Comparison of ENCODE assay signal across 35 cellular contexts in genomic region chr3:107557743-107558142, GRCh38.
"Had no signal": no experiment of that assay in that cellular context is flagged by ENCODE, and none has a peak within 500 bp of the region (broad histone marks: within the 10 kb centered on the region; RNA-seq: fewer than 3 reads in every experiment).

No MANE protein-coding gene starts in this region.

- H3K9me3 Mint-ChIP-seq: activated CD4-positive, alpha-beta memory T cell treated with anti-CD3 and anti-CD28 coated beads for 36 hours; activated CD4-positive, alpha-beta T cell treated with anti-CD3 and anti-CD28 coated beads, Interleukin-2, amount 10 ng/mL, durations not matched to agents 24 days and 14 days; activated CD8-positive, alpha-beta T cell treated with anti-CD3 and anti-CD28 coated beads for 36 hours; activated naive CD4-positive, alpha-beta T cell treated with anti-CD3 and anti-CD28 coated beads, Interleukin-2, amount 10 ng/mL, durations not matched to agents 7 days and 5 days; activated naive CD4-positive, alpha-beta T cell treated with anti-CD3 and anti-CD28 coated beads, Interleukin-2, amount 50 U/mL, for 24 hours; activated naive CD8-positive, alpha-beta T cell treated with anti-CD3 and anti-CD28 coated beads, Interleukin-2, amount 10 ng/mL, durations not matched to agents 7 days and 5 days; activated naive CD8-positive, alpha-beta T cell treated with anti-CD3 and anti-CD28 coated beads, Interleukin-2, amount 50 U/mL, for 24 hours; activated T-cell treated with anti-CD3 and anti-CD28 coated beads, Interleukin-2, amount 50 U/mL, for 4 hours; activated T-cell treated with anti-CD3 and anti-CD28 coated beads, Interleukin-2, amount 50 U/mL, for 72 hours; activated T-helper 1 cell treated with anti-CD3 and anti-CD28 coated beads, Interleukin-12 subunit alpha, Interleukin-12 subunit beta, Interleukin-2, Interleukin-4 antibody, amounts not matched to agents 30 ng/mL and 10 ng/mL and 1 ng/mL, durations not matched to agents 14 hours and 24 hours and 36 hours; activated T-helper 17 cell treated with anti-CD3 and anti-CD28 coated beads, Interleukin-2, amount 50 U/mL, for 72 hours; brain; central memory CD8-positive, alpha-beta T cell; T-helper 1 cell treated with Interleukin-12 subunit alpha and Interleukin-12 subunit beta and Interleukin-4 antibody, amounts not matched to agents 30 μg/mL and 1 μg/mL, for 36 hours; WTC11 had no signal

- ATAC-seq: activated CD4-positive, CD25-positive, alpha-beta regulatory T cell treated with anti-CD3 and anti-CD28 coated beads, Interleukin-2, amount 50 U/mL, for 24 hours; activated CD8-positive, alpha-beta T cell treated with anti-CD3 and anti-CD28 coated beads for 36 hours; activated naive CD8-positive, alpha-beta T cell treated with anti-CD3 and anti-CD28 coated beads, Interleukin-2, amount 50 U/mL, for 24 hours; activated T-cell treated with anti-CD3 and anti-CD28 coated beads, Interleukin-2, amount 50 U/mL, for 4 hours; activated T-cell treated with anti-CD3 and anti-CD28 coated beads, Interleukin-2, amount 50 U/mL, for 72 hours; activated T-helper 17 cell treated with anti-CD3 and anti-CD28 coated beads, Interleukin-2, amount 50 U/mL, for 72 hours; WTC11 had no signal

- H3K27ac Mint-ChIP-seq: activated CD4-positive, alpha-beta memory T cell treated with anti-CD3 and anti-CD28 coated beads for 36 hours; activated CD4-positive, alpha-beta T cell treated with anti-CD3 and anti-CD28 coated beads, Interleukin-2, amount 10 ng/mL, durations not matched to agents 24 days and 14 days; activated CD8-positive, alpha-beta T cell treated with anti-CD3 and anti-CD28 coated beads for 36 hours; activated naive CD4-positive, alpha-beta T cell treated with anti-CD3 and anti-CD28 coated beads, Interleukin-2, amount 10 ng/mL, durations not matched to agents 7 days and 5 days; activated naive CD4-positive, alpha-beta T cell treated with anti-CD3 and anti-CD28 coated beads, Interleukin-2, amount 50 U/mL, for 24 hours; activated naive CD8-positive, alpha-beta T cell treated with anti-CD3 and anti-CD28 coated beads, Interleukin-2, amount 10 ng/mL, durations not matched to agents 7 days and 5 days; activated naive CD8-positive, alpha-beta T cell treated with anti-CD3 and anti-CD28 coated beads, Interleukin-2, amount 50 U/mL, for 24 hours; activated T-cell treated with anti-CD3 and anti-CD28 coated beads, Interleukin-2, amount 50 U/mL, for 72 hours; activated T-helper 1 cell treated with anti-CD3 and anti-CD28 coated beads, Interleukin-12 subunit alpha, Interleukin-12 subunit beta, Interleukin-2, Interleukin-4 antibody, amounts not matched to agents 30 ng/mL and 10 ng/mL and 1 ng/mL, durations not matched to agents 14 hours and 24 hours and 36 hours; activated T-helper 17 cell treated with anti-CD3 and anti-CD28 coated beads, Interleukin-2, amount 50 U/mL, for 72 hours; brain; T-helper 1 cell treated with Interleukin-12 subunit alpha and Interleukin-12 subunit beta and Interleukin-4 antibody, amounts not matched to agents 30 μg/mL and 1 μg/mL, for 36 hours; WTC11 had no signal

- H3K27me3 Mint-ChIP-seq: activated CD4-positive, alpha-beta memory T cell treated with anti-CD3 and anti-CD28 coated beads for 36 hours; activated CD4-positive, alpha-beta T cell treated with anti-CD3 and anti-CD28 coated beads, Interleukin-2, amount 10 ng/mL, durations not matched to agents 24 days and 14 days; activated CD8-positive, alpha-beta T cell treated with anti-CD3 and anti-CD28 coated beads for 36 hours; activated naive CD4-positive, alpha-beta T cell treated with anti-CD3 and anti-CD28 coated beads, Interleukin-2, amount 10 ng/mL, durations not matched to agents 7 days and 5 days; activated naive CD4-positive, alpha-beta T cell treated with anti-CD3 and anti-CD28 coated beads, Interleukin-2, amount 50 U/mL, for 24 hours; activated naive CD8-positive, alpha-beta T cell; activated naive CD8-positive, alpha-beta T cell treated with anti-CD3 and anti-CD28 coated beads, Interleukin-2, amount 10 ng/mL, durations not matched to agents 7 days and 5 days; activated naive CD8-positive, alpha-beta T cell treated with anti-CD3 and anti-CD28 coated beads, Interleukin-2, amount 50 U/mL, for 24 hours; activated T-helper 17 cell treated with anti-CD3 and anti-CD28 coated beads, Interleukin-2, amount 50 U/mL, for 72 hours; brain; central memory CD8-positive, alpha-beta T cell had no signal

- H3K27me3 ChIP-seq: ascending aorta, cardiac muscle cell had no signal

- H3K4me3 Mint-ChIP-seq: activated CD4-positive, alpha-beta memory T cell treated with anti-CD3 and anti-CD28 coated beads for 36 hours; activated CD4-positive, alpha-beta T cell treated with anti-CD3 and anti-CD28 coated beads, Interleukin-2, amount 10 ng/mL, durations not matched to agents 24 days and 14 days; activated CD8-positive, alpha-beta T cell treated with anti-CD3 and anti-CD28 coated beads for 36 hours; activated naive CD4-positive, alpha-beta T cell treated with anti-CD3 and anti-CD28 coated beads, Interleukin-2, amount 10 ng/mL, durations not matched to agents 7 days and 5 days; activated naive CD4-positive, alpha-beta T cell treated with anti-CD3 and anti-CD28 coated beads, Interleukin-2, amount 50 U/mL, for 24 hours; activated naive CD8-positive, alpha-beta T cell; activated naive CD8-positive, alpha-beta T cell treated with anti-CD3 and anti-CD28 coated beads, Interleukin-2, amount 10 ng/mL, durations not matched to agents 7 days and 5 days; activated naive CD8-positive, alpha-beta T cell treated with anti-CD3 and anti-CD28 coated beads, Interleukin-2, amount 50 U/mL, for 24 hours; activated T-cell treated with anti-CD3 and anti-CD28 coated beads, Interleukin-2, amount 50 U/mL, for 4 hours; activated T-cell treated with anti-CD3 and anti-CD28 coated beads, Interleukin-2, amount 50 U/mL, for 72 hours; activated T-helper 1 cell treated with anti-CD3 and anti-CD28 coated beads, Interleukin-12 subunit alpha, Interleukin-12 subunit beta, Interleukin-2, Interleukin-4 antibody, amounts not matched to agents 30 ng/mL and 10 ng/mL and 1 ng/mL, durations not matched to agents 14 hours and 24 hours and 36 hours; activated T-helper 17 cell treated with anti-CD3 and anti-CD28 coated beads, Interleukin-2, amount 50 U/mL, for 72 hours; brain; central memory CD8-positive, alpha-beta T cell; T-helper 1 cell treated with Interleukin-12 subunit alpha and Interleukin-12 subunit beta and Interleukin-4 antibody, amounts not matched to agents 30 μg/mL and 1 μg/mL, for 36 hours; WTC11 had no signal

- DNase-seq: activated CD4-positive, alpha-beta memory T cell treated with anti-CD3 and anti-CD28 coated beads for 36 hours; activated CD4-positive, alpha-beta T cell treated with anti-CD3 and anti-CD28 coated beads for 4 hours; activated CD4-positive, alpha-beta T cell treated with anti-CD3 and anti-CD28 coated beads, Interleukin-2, amount 10 ng/mL, durations not matched to agents 24 days and 14 days; activated CD4-positive, alpha-beta T cell treated with anti-CD3 and anti-CD28 coated beads, Interleukin-2, amount 50 U/mL, for 1 hour; activated CD4-positive, alpha-beta T cell treated with anti-CD3 and anti-CD28 coated beads, Interleukin-2, amount 50 U/mL, for 4 hours; activated CD4-positive, CD25-positive, alpha-beta regulatory T cell; activated CD8-positive, alpha-beta memory T cell treated with anti-CD3 and anti-CD28 coated beads, Interleukin-2, amount 50 U/mL, for 4 hours; activated CD8-positive, alpha-beta T cell treated with anti-CD3 and anti-CD28 coated beads for 36 hours; activated effector memory CD4-positive, alpha-beta T cell treated with anti-CD3 and anti-CD28 coated beads, Interleukin-2, amount 50 U/mL, for 16 hours; activated naive CD4-positive, alpha-beta T cell treated with anti-CD3 and anti-CD28 coated beads, Interleukin-2, amount 10 ng/mL, durations not matched to agents 7 days and 5 days; activated naive CD4-positive, alpha-beta T cell treated with Interleukin-2 at 50 U/mL for 16 hours; activated naive CD8-positive, alpha-beta T cell treated with anti-CD3 and anti-CD28 coated beads, Interleukin-2, amount 10 ng/mL, durations not matched to agents 7 days and 5 days; activated naive CD8-positive, alpha-beta T cell treated with anti-CD3 and anti-CD28 coated beads, Interleukin-2, amount 50 U/mL, for 24 hours; activated T-cell treated with anti-CD3 and anti-CD28 coated beads for 4 hours; activated T-cell treated with anti-CD3 and anti-CD28 coated beads, Interleukin-2, amount 50 U/mL, for 1 hour; activated T-cell treated with anti-CD3 and anti-CD28 coated beads, Interleukin-2, amount 50 U/mL, for 4 hours; activated T-cell treated with anti-CD3 and anti-CD28 coated beads, Interleukin-2, amount 50 U/mL, for 72 hours; amygdala; anterior cingulate cortex; caudate nucleus; cerebellar nuclear complex; SW 1271; T-helper 1 cell; WERI-Rb-1 had no signal

- H3K36me3 Mint-ChIP-seq: activated CD4-positive, alpha-beta memory T cell treated with anti-CD3 and anti-CD28 coated beads for 36 hours; activated naive CD4-positive, alpha-beta T cell treated with anti-CD3 and anti-CD28 coated beads, Interleukin-2, amount 10 ng/mL, durations not matched to agents 7 days and 5 days; activated naive CD8-positive, alpha-beta T cell treated with anti-CD3 and anti-CD28 coated beads, Interleukin-2, amount 10 ng/mL, durations not matched to agents 7 days and 5 days; WTC11 had no signal

- H3K27ac ChIP-seq: ascending aorta, cardiac muscle cell, WERI-Rb-1 had no signal

- H3K9me3 ChIP-seq: ascending aorta had no signal
